ENCODE assay signal across 8 cellular contexts in the genomic region with DNA sequence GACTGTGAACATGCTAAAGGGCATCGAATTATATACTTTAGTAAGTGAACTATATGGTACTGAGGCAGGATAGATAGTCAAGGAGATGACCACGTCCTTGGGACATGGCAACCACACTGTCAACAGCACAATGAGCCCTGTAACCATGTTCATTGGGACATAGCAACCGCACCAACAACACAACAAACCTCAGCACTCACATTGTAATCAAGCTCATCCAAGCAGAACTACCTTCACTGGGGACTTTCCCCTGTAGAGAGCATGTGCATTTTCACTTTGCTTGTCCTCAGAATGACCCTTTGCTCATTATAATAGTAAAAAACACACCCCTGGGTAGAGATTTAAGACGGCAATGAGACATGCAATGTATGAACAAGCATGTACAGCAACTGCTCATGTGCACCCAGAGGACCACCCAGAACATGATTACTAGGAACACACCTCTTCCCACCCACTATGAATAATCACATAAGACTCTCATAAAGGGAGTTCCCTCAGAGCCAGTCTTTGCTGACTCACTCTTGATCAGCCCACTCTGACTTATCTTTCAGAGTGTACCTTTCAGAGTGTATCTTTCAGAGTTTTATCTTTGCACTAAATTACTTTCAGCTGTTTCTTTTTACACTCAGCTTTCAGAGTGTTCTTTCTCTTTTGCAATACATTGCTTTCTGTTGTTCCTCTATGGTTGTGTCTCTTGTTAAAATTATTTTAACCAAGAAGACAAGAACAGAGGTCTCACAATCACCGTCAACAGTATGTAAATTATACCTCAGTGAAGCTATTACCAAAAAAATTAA. TPM values are rescaled to one million over a fixed set of nuclear protein-coding genes. Genes with fewer than 3 reads are reported as not detected.
DNase-seq lines count a peak whose midpoint lies in the region; ATAC-seq, FAIRE-seq and TF ChIP-seq lines count a peak whose summit lies in the region.

No MANE protein-coding gene starts in this region.

- H3K36me3 ChIP-seq in esophagus (ENCODE audit: control insufficient read depth in 2 of 2, insufficient read depth in 2 of 2, low read length in 1 of 2) (no peaks in the 10 kb centered on the region), pancreas (no peaks in the 10 kb centered on the region)

- H3K36me3 Mint-ChIP-seq in activated CD4-positive, alpha-beta T cell treated with anti-CD3 and anti-CD28 coated beads, Interleukin-2, amount 10 ng/mL, durations not matched to agents 7 days and 5 days (ENCODE audit: low read depth) = no peaks in the 10 kb centered on the region
- peaks cover 4% of the 10 kb centered on the region for H3K36me3 Mint-ChIP-seq in glutamatergic neuron (ENCODE audit: unreplicated experiment)

- H3K4me1 ChIP-seq in esophagus (ENCODE audit: control insufficient read depth in 2 of 2, insufficient read depth in 2 of 2, low read length in 1 of 2) = peaks cover 0 to 12% of the 10 kb centered on the region in 2 donors
- H3K4me1 ChIP-seq in pancreas = peaks cover 0 to 13% (median 12%) of the 10 kb centered on the region in 3 donors

- WGBS in esophagus, 2 donors = 23 to 24% methylated on average over 5 of the region's 5 CpGs
- 37 to 38% methylated on average over 5 of the region's 5 CpGs for WGBS in pancreas, 2 donors

- FAIRE-seq in pancreas (lab: Jason Lieb, UNC) = peak; percentile 47

- H3K9me3 Mint-ChIP-seq in activated CD4-positive, alpha-beta T cell treated with anti-CD3 and anti-CD28 coated beads, Interleukin-2, amount 10 ng/mL, durations not matched to agents 7 days and 5 days = no peaks in the 10 kb centered on the region
- peaks cover 2% of the 10 kb centered on the region for H3K9me3 Mint-ChIP-seq in glutamatergic neuron (ENCODE audit: unreplicated experiment)

- H3K9me3 ChIP-seq in esophagus (ENCODE audit: control insufficient read depth in 2 of 2, insufficient read depth in 1 of 2, low read depth in 1 of 2, low read length in 1 of 2) = no peaks in the 10 kb centered on the region
- no peaks in the 10 kb centered on the region for H3K9me3 ChIP-seq in pancreas

- H3K27me3 ChIP-seq in esophagus (ENCODE audit: control insufficient read depth in 1 of 2, insufficient read depth in 2 of 2, low read length in 2 of 2) = no peaks in the 10 kb centered on the region
- H3K27me3 ChIP-seq in pancreas = no peaks in the 10 kb centered on the region

- CTCF ChIA-PET in activated CD4-positive, alpha-beta T cell treated with anti-CD3 and anti-CD28 coated beads, Interleukin-2, amount 10 ng/mL, durations not matched to agents 7 days and 5 days (lab: Charles Lee) = interaction anchor here (1.1 to 1.7 kb wide), 3 partner anchors 11 to 22 kb away, joined by 3 to 4 read pairs (median 4); no protein-coding TSS in a partner anchor

- ATAC-seq in GM18499 (IDR thresholded peaks at IDR 0.05; ENCODE audit: insufficient read depth, unreplicated experiment) = peak; percentile 70
- peak; percentile 71 for ATAC-seq in HG02623 (IDR thresholded peaks at IDR 0.05; ENCODE audit: unreplicated experiment)
- ATAC-seq in pancreas = peak; percentile 76 to 95 (median 88)

- POLR2A ChIA-PET in activated CD4-positive, alpha-beta T cell treated with anti-CD3 and anti-CD28 coated beads, Interleukin-2, amount 10 ng/mL, durations not matched to agents 7 days and 5 days (lab: Charles Lee) = no interaction called here

- intact Hi-C loops in pancreas (cut with DNase I) = no loop called here

- TF ChIP-seq CTCF in pancreas (IDR thresholded peaks at IDR 0.05) (no peak), glutamatergic neuron (IDR thresholded peaks at IDR 0.05; ENCODE audit: partially characterized antibody, unreplicated experiment) (no peak)

- no peak overlapping the region for H3K4me3 ChIP-seq in esophagus (ENCODE audit: low read depth in 1 of 2, low read length in 2 of 2)
- no peak overlapping the region for H3K4me3 ChIP-seq in pancreas

- H3K27ac ChIP-seq in esophagus (ENCODE audit: low read depth in 2 of 2, low read length in 1 of 2) = peak overlapping the region; percentile 72 to 87
- H3K27ac ChIP-seq in pancreas = peak overlapping the region in 2 of 4 donors; percentile 20 to 49

- H3K27me3 Mint-ChIP-seq in activated CD4-positive, alpha-beta T cell treated with anti-CD3 and anti-CD28 coated beads, Interleukin-2, amount 10 ng/mL, durations not matched to agents 7 days and 5 days = peaks cover 8% of the 10 kb centered on the region
- H3K27me3 Mint-ChIP-seq in glutamatergic neuron (ENCODE audit: unreplicated experiment) = peaks cover 12% of the 10 kb centered on the region

- peaks cover 51% of the 10 kb centered on the region for H3K4me1 Mint-ChIP-seq in activated CD4-positive, alpha-beta T cell treated with anti-CD3 and anti-CD28 coated beads, Interleukin-2, amount 10 ng/mL, durations not matched to agents 7 days and 5 days
- peaks cover 5% of the 10 kb centered on the region for H3K4me1 Mint-ChIP-seq in glutamatergic neuron (ENCODE audit: low read depth, unreplicated experiment)

- DNase-seq in NCI-H2029 (lab: John Stamatoyannopoulos, UW) (peak; percentile 64), pancreas (no peak), NCI-H146 (lab: John Stamatoyannopoulos, UW) (no peak), glutamatergic neuron (no peak)
- peak; percentile 74 for DNase-seq in activated CD4-positive, alpha-beta T cell treated with anti-CD3 and anti-CD28 coated beads, Interleukin-2, amount 10 ng/mL, durations not matched to agents 7 days and 5 days

- no peak overlapping the region for H3K4me3 Mint-ChIP-seq in activated CD4-positive, alpha-beta T cell treated with anti-CD3 and anti-CD28 coated beads, Interleukin-2, amount 10 ng/mL, durations not matched to agents 7 days and 5 days
- H3K4me3 Mint-ChIP-seq in glutamatergic neuron (ENCODE audit: unreplicated experiment) = no peak overlapping the region

- peak overlapping the region; percentile 68 for H3K27ac Mint-ChIP-seq in activated CD4-positive, alpha-beta T cell treated with anti-CD3 and anti-CD28 coated beads, Interleukin-2, amount 10 ng/mL, durations not matched to agents 7 days and 5 days
- no peak overlapping the region for H3K27ac Mint-ChIP-seq in glutamatergic neuron (ENCODE audit: unreplicated experiment)

RNA-seq across cellular contexts. Expression of a gene that starts 4.1 kb away (rescaled TPM):
- total RNA-seq in activated CD4-positive, alpha-beta T cell treated with anti-CD3 and anti-CD28 coated beads, Interleukin-2, amount 10 ng/mL, durations not matched to agents 7 days and 5 days = under 1 TPM in 1 of 2 experiments, not detected in 1; 0.29 TPM
- polyA plus RNA-seq in esophagus (1 to 10 TPM in 1 of 2 donors, under 1 TPM in 1; 0.22 to 1.3 TPM), pancreas (under 1 TPM in 1 of 2 donors, not detected in 1; 0.26 TPM)
- total RNA-seq in pancreas (not detected), glutamatergic neuron (ENCODE audit: unreplicated experiment) (not detected)

RNA-seq across cellular contexts. Expression of a gene that starts 30.6 kb away (rescaled TPM):
- total RNA-seq in activated CD4-positive, alpha-beta T cell treated with anti-CD3 and anti-CD28 coated beads, Interleukin-2, amount 10 ng/mL, durations not matched to agents 7 days and 5 days = 100 to 1,000 TPM; 136 to 137 TPM
- polyA plus RNA-seq in esophagus (10 to 100 TPM; 12.0 to 12.9 TPM), pancreas (10 to 100 TPM; 13.5 to 16.2 TPM)
- total RNA-seq in pancreas (10 to 100 TPM in 2 of 6 donors, 1 to 10 TPM in 4; 3.3 to 32.4 (median 5.7) TPM), glutamatergic neuron (ENCODE audit: unreplicated experiment) (not detected)

RNA-seq across cellular contexts. Expression of a gene that starts 47.0 kb away (rescaled TPM):
- 1 to 10 TPM; 1.3 to 1.9 TPM for total RNA-seq in activated CD4-positive, alpha-beta T cell treated with anti-CD3 and anti-CD28 coated beads, Interleukin-2, amount 10 ng/mL, durations not matched to agents 7 days and 5 days
- polyA plus RNA-seq in esophagus (1 to 10 TPM; 3.1 to 8.9 TPM), pancreas (10 to 100 TPM; 26.7 to 30.6 TPM)
- total RNA-seq in pancreas (10 to 100 TPM; 15.2 to 36.0 (median 19.1) TPM), glutamatergic neuron (ENCODE audit: unreplicated experiment) (43.6 TPM)

Comparison
In these comparisons a context has a peak if more than half of its experiments do, and no peak if none do; other contexts are left out.
1. DNase-seq: peak in NCI-H2029 (single experiment) and activated CD4-positive, alpha-beta T cell treated with anti-CD3 and anti-CD28 coated beads, Interleukin-2, amount 10 ng/mL, durations not matched to agents 7 days and 5 days (single experiment); none in pancreas (0 of 6), NCI-H146 (single experiment) and glutamatergic neuron (single experiment).
2. RNA of a gene that starts 30.6 kb away (total RNA-seq): 136 to 137 TPM in activated CD4-positive, alpha-beta T cell treated with anti-CD3 and anti-CD28 coated beads, Interleukin-2, amount 10 ng/mL, durations not matched to agents 7 days and 5 days; 3.3 to 32.4 TPM in pancreas and not detected in glutamatergic neuron (single experiment); every median in the first group is over 4 times any median in the second.
3. RNA of a gene that starts 47.0 kb away (total RNA-seq): 43.6 TPM in glutamatergic neuron (single experiment) and 15.2 to 36.0 TPM in pancreas; 1.3 to 1.9 TPM in activated CD4-positive, alpha-beta T cell treated with anti-CD3 and anti-CD28 coated beads, Interleukin-2, amount 10 ng/mL, durations not matched to agents 7 days and 5 days; every median in the first group is over 4 times any median in the second.
4. Peak in every context shown above with its lines, with median percentiles within 50 percentile points of each other: ATAC-seq.